Comparison of ENCODE assay signal across 1 cellular context in genomic region chr14:99280041-99280731, GRCh38.
TF ChIP-seq lines count a peak whose summit lies in the region.

No MANE protein-coding gene starts in this region.

TF ChIP-seq in GM23338, 12 proteins besides CTCF, POLR2A, EP300 and RAD21:
- TF ChIP-seq ZNF462 (CRISPR knock-in tag; IDR thresholded peaks at IDR 0.05) (no peak), NANOG (IDR thresholded peaks at IDR 0.05; ENCODE audit: borderline replicate concordance) (no peak), EZH2 (IDR thresholded peaks at IDR 0.05; ENCODE audit: low read depth, unreplicated experiment) (no peak), POLR2AphosphoS5 (IDR thresholded peaks at IDR 0.05; ENCODE audit: low read depth) (no peak), REST (IDR thresholded peaks at IDR 0.05; ENCODE audit: unreplicated experiment) (no peak), JUNB (IDR thresholded peaks at IDR 0.05; ENCODE audit: unreplicated experiment) (no peak), CREB1 (CRISPR knock-in tag; IDR thresholded peaks at IDR 0.05; ENCODE audit: low read depth) (no peak), ZNF331 (CRISPR knock-in tag; IDR thresholded peaks at IDR 0.05; ENCODE audit: low read depth) (no peak), ZNF114 (CRISPR knock-in tag; IDR thresholded peaks at IDR 0.05) (no peak), ETS1 (IDR thresholded peaks at IDR 0.05) (no peak)
TF ChIP-seq in GM23338: peak in this region for 0.
